Comparison of ENCODE assay signal across 1 cellular context in the genomic region with DNA sequence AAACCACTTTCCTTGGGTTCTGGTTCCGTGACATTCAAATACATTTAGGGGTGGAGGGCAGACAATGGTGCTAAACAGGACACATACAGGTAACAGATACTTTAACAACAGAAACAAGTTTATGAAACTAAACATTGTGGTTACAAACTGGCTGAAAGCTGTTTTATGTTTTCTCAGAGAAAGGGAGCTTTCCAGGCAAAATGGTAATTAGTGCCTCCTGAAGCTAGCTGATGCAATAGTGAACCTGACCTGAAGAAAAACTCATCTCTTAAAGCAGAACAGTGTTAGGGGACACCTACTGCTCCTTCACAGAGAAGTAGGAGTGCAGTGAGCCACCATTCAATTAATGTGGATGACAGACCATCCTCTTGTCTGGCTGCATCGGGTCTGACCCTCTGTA.
TF ChIP-seq lines count a peak whose summit lies in the region.

No MANE protein-coding gene starts in this region.

TF ChIP-seq in GM12878, 131 proteins besides CTCF, POLR2A, EP300 and RAD21 (continued from another document):
- no peak for TF ChIP-seq SPI1 (IDR thresholded peaks at IDR 0.05; ENCODE audit: borderline replicate concordance, insufficient read depth, low read depth, low read length)
- no peak for TF ChIP-seq SMC3 (IDR thresholded peaks at IDR 0.05; ENCODE audit: borderline replicate concordance, low read length)
- TF ChIP-seq, protein P1, sequence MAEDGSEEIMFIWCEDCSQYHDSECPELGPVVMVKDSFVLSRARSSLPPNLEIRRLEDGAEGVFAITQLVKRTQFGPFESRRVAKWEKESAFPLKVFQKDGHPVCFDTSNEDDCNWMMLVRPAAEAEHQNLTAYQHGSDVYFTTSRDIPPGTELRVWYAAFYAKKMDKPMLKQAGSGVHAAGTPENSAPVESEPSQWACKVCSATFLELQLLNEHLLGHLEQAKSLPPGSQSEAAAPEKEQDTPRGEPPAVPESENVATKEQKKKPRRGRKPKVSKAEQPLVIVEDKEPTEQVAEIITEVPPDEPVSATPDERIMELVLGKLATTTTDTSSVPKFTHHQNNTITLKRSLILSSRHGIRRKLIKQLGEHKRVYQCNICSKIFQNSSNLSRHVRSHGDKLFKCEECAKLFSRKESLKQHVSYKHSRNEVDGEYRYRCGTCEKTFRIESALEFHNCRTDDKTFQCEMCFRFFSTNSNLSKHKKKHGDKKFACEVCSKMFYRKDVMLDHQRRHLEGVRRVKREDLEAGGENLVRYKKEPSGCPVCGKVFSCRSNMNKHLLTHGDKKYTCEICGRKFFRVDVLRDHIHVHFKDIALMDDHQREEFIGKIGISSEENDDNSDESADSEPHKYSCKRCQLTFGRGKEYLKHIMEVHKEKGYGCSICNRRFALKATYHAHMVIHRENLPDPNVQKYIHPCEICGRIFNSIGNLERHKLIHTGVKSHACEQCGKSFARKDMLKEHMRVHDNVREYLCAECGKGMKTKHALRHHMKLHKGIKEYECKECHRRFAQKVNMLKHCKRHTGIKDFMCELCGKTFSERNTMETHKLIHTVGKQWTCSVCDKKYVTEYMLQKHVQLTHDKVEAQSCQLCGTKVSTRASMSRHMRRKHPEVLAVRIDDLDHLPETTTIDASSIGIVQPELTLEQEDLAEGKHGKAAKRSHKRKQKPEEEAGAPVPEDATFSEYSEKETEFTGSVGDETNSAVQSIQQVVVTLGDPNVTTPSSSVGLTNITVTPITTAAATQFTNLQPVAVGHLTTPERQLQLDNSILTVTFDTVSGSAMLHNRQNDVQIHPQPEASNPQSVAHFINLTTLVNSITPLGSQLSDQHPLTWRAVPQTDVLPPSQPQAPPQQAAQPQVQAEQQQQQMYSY (CRISPR knock-in tag; IDR thresholded peaks at IDR 0.05): no peak
- no peak for TF ChIP-seq GABPA (IDR thresholded peaks at IDR 0.05; ENCODE audit: low read depth)
- no peak for TF ChIP-seq POU2F2 (IDR thresholded peaks at IDR 0.05; ENCODE audit: borderline replicate concordance, low read depth, low read length)
- TF ChIP-seq TBL1XR1 (IDR thresholded peaks at IDR 0.05; ENCODE audit: low read depth, low read length): no peak
- TF ChIP-seq RB1 (IDR thresholded peaks at IDR 0.05; ENCODE audit: borderline replicate concordance): no peak
- no peak for TF ChIP-seq FOXK2 (IDR thresholded peaks at IDR 0.05)
- no peak for TF ChIP-seq CBX3 (IDR thresholded peaks at IDR 0.05; ENCODE audit: borderline replicate concordance, low read depth)
- TF ChIP-seq LARP7 (IDR thresholded peaks at IDR 0.05): no peak
